In genomic region chr1:918843-919242, GRCh38 we compare ENCODE assay signal across 29 cellular contexts. TPM values are rescaled to one million over a fixed set of nuclear protein-coding genes. Genes with fewer than 3 reads are reported as not detected.
"Had no signal": no experiment of that assay in that cellular context is flagged by ENCODE, and none has a peak within 500 bp of the region (broad histone marks: within the 10 kb centered on the region; RNA-seq: fewer than 3 reads in every experiment).

No MANE protein-coding gene starts in this region.

- H3K27ac Mint-ChIP-seq: activated CD4-positive, alpha-beta memory T cell treated with anti-CD3 and anti-CD28 coated beads, Interleukin-2, amount 10 ng/mL, durations not matched to agents 7 days and 5 days; activated CD4-positive, alpha-beta T cell treated with anti-CD3 and anti-CD28 coated beads, Interleukin-2, amount 10 ng/mL, durations not matched to agents 7 days and 5 days; activated naive CD4-positive, alpha-beta T cell treated with anti-CD3 and anti-CD28 coated beads, Interleukin-2, amount 10 ng/mL, durations not matched to agents 7 days and 5 days; activated naive CD8-positive, alpha-beta T cell treated with anti-CD3 and anti-CD28 coated beads, Interleukin-2, amount 10 ng/mL, durations not matched to agents 7 days and 5 days; activated T-cell treated with anti-CD3 and anti-CD28 coated beads, Interleukin-2, amount 50 U/mL, for 24 hours; naive B cell; WTC11 had no signal

- ATAC-seq: foreskin keratinocyte; left lobe of liver; right lobe of liver; stimulated activated naive CD8-positive, alpha-beta T cell treated with anti-CD3 and anti-CD28 coated beads, Interleukin-15, Interleukin-2, amounts not matched to agents 100 U/mL and 50 U/mL, for 24 hours; WTC11 had no signal

- H3K36me3 ChIP-seq: brain microvascular endothelial cell, esophagus muscularis mucosa, right lobe of liver, transverse colon had no signal

- FAIRE-seq: astrocyte, urothelium cell line had no signal

- H3K36me3 Mint-ChIP-seq: activated naive CD4-positive, alpha-beta T cell treated with anti-CD3 and anti-CD28 coated beads, Interleukin-2, amount 10 ng/mL, durations not matched to agents 7 days and 5 days; activated naive CD8-positive, alpha-beta T cell treated with anti-CD3 and anti-CD28 coated beads, Interleukin-2, amount 10 ng/mL, durations not matched to agents 7 days and 5 days; naive B cell; WTC11 had no signal

- H3K27ac ChIP-seq: brain microvascular endothelial cell, esophagus muscularis mucosa, foreskin keratinocyte, heart right ventricle, right lobe of liver, testis, transverse colon had no signal

- H3K4me3 Mint-ChIP-seq: activated CD4-positive, alpha-beta memory T cell treated with anti-CD3 and anti-CD28 coated beads, Interleukin-2, amount 10 ng/mL, durations not matched to agents 7 days and 5 days; activated CD4-positive, alpha-beta T cell treated with anti-CD3 and anti-CD28 coated beads, Interleukin-2, amount 10 ng/mL, durations not matched to agents 7 days and 5 days; activated naive CD4-positive, alpha-beta T cell treated with anti-CD3 and anti-CD28 coated beads, Interleukin-2, amount 10 ng/mL, durations not matched to agents 7 days and 5 days; activated naive CD8-positive, alpha-beta T cell treated with anti-CD3 and anti-CD28 coated beads, Interleukin-2, amount 10 ng/mL, durations not matched to agents 7 days and 5 days; activated T-cell treated with anti-CD3 and anti-CD28 coated beads, Interleukin-2, amount 50 U/mL, for 24 hours; neural crest cell; WTC11 had no signal

- H3K9me3 ChIP-seq: esophagus muscularis mucosa, heart right ventricle, right lobe of liver, testis, transverse colon had no signal

- DNase-seq: activated CD4-positive, alpha-beta memory T cell treated with anti-CD3 and anti-CD28 coated beads, Interleukin-2, amount 10 ng/mL, durations not matched to agents 7 days and 5 days; activated CD4-positive, alpha-beta T cell treated with anti-CD3 and anti-CD28 coated beads for 1 hour; activated CD4-positive, alpha-beta T cell treated with anti-CD3 and anti-CD28 coated beads, Interleukin-2, amount 10 ng/mL, durations not matched to agents 7 days and 5 days; activated CD8-positive, alpha-beta memory T cell treated with anti-CD3 and anti-CD28 coated beads, Interleukin-2, amount 50 U/mL, for 48 hours; activated gamma-delta T cell; activated naive CD4-positive, alpha-beta T cell treated with anti-CD3 and anti-CD28 coated beads, Interleukin-2, amount 10 ng/mL, durations not matched to agents 7 days and 5 days; activated naive CD8-positive, alpha-beta T cell treated with anti-CD3 and anti-CD28 coated beads, Interleukin-2, amount 10 ng/mL, durations not matched to agents 7 days and 5 days; activated T-cell treated with anti-CD3 and anti-CD28 coated beads, Interleukin-2, amount 50 U/mL, for 24 hours; brain microvascular endothelial cell; central memory CD4-positive, alpha-beta T cell; dermis blood vessel endothelial cell; effector CD4-positive, alpha-beta T cell; foreskin keratinocyte; kidney glomerular epithelial cell; naive B cell; stimulated activated CD4-positive, alpha-beta T cell treated with anti-CD3 and anti-CD28 coated beads, Interleukin-4, amount 100 ng/mL, for 1 hour; stimulated activated naive CD8-positive, alpha-beta T cell treated with anti-CD3 and anti-CD28 coated beads, Interleukin-15, Interleukin-2, amounts not matched to agents 100 U/mL and 50 U/mL, for 24 hours; testis; transverse colon had no signal

- H3K27me3 ChIP-seq: right lobe of liver, testis had no signal

- H3K4me3 ChIP-seq: esophagus muscularis mucosa, heart right ventricle, right lobe of liver, testis, transverse colon had no signal

- H3K9me3 Mint-ChIP-seq: activated CD4-positive, alpha-beta memory T cell treated with anti-CD3 and anti-CD28 coated beads, Interleukin-2, amount 10 ng/mL, durations not matched to agents 7 days and 5 days; activated CD4-positive, alpha-beta T cell treated with anti-CD3 and anti-CD28 coated beads, Interleukin-2, amount 10 ng/mL, durations not matched to agents 7 days and 5 days; activated naive CD4-positive, alpha-beta T cell treated with anti-CD3 and anti-CD28 coated beads, Interleukin-2, amount 10 ng/mL, durations not matched to agents 7 days and 5 days; activated naive CD8-positive, alpha-beta T cell treated with anti-CD3 and anti-CD28 coated beads, Interleukin-2, amount 10 ng/mL, durations not matched to agents 7 days and 5 days; activated T-cell treated with anti-CD3 and anti-CD28 coated beads, Interleukin-2, amount 50 U/mL, for 24 hours; neural crest cell; WTC11 had no signal

- H3K4me1 ChIP-seq: foreskin keratinocyte had no signal

RNA-seq across cellular contexts. Expression of gene SAMD11, which starts 4.9 kb away (rescaled TPM):
- total RNA-seq: activated CD4-positive, alpha-beta memory T cell treated with anti-CD3 and anti-CD28 coated beads, Interleukin-2, amount 10 ng/mL, durations not matched to agents 7 days and 5 days; activated CD4-positive, alpha-beta T cell treated with anti-CD3 and anti-CD28 coated beads, Interleukin-2, amount 10 ng/mL, durations not matched to agents 7 days and 5 days; foreskin keratinocyte; lung microvascular endothelial cell had no signal

RNA-seq across cellular contexts. Expression of gene PLEKHN1, which starts 47.4 kb away (rescaled TPM):
- total RNA-seq: neural crest cell, skeletal muscle tissue had no signal
